In genomic region chr19:3914199-3914598, GRCh38 we compare ENCODE assay signal across 1 cellular context.
TF ChIP-seq lines count a peak whose summit lies in the region.

No MANE protein-coding gene starts in this region.

TF ChIP-seq in K562, 482 proteins besides CTCF, POLR2A, EP300 and RAD21 (continued from another document and continues in another):
- TF ChIP-seq CREB3L1 (IDR thresholded peaks at IDR 0.05; ENCODE audit: borderline replicate concordance, low read depth) (peak; percentile 73; the same call in 1 of the 2 replicates), TCF7 (IDR thresholded peaks at IDR 0.05; ENCODE audit: borderline replicate concordance) (no peak), ZNF280A (IDR thresholded peaks at IDR 0.05; ENCODE audit: low read depth, partially characterized antibody) (no peak), ARID3A (IDR thresholded peaks at IDR 0.05; ENCODE audit: borderline replicate concordance, low read depth, low read length) (no peak), PHF21A (IDR thresholded peaks at IDR 0.05; ENCODE audit: borderline replicate concordance, low read depth) (no peak), ZBTB1 (CRISPR knock-in tag; IDR thresholded peaks at IDR 0.05; ENCODE audit: borderline replicate concordance, low read depth) (no peak), NFYB (IDR thresholded peaks at IDR 0.05; ENCODE audit: extremely low read depth, insufficient read length) (no peak), FUS (optimal IDR thresholded peaks at IDR 0.05; ENCODE audit: low read depth, low read length) (no peak), PTTG1 (tag; IDR thresholded peaks at IDR 0.05; ENCODE audit: low read depth) (no peak), FOS (IDR thresholded peaks at IDR 0.05; ENCODE audit: extremely low read depth, insufficient read length) (no peak), MED1 (CRISPR knock-in tag; IDR thresholded peaks at IDR 0.05; ENCODE audit: borderline replicate concordance) (no peak), ARHGAP35 (IDR thresholded peaks at IDR 0.05; ENCODE audit: partially characterized antibody) (peak; percentile 83), SPI1 (IDR thresholded peaks at IDR 0.05; ENCODE audit: borderline replicate concordance, low read depth, low read length) (no peak), RBM22 (IDR thresholded peaks at IDR 0.05; ENCODE audit: low read depth, low read length, poor library complexity, severe bottlenecking) (no peak), SRSF3 (IDR thresholded peaks at IDR 0.05; ENCODE audit: insufficient read depth, low read length) (no peak), PHTF2 (CRISPR knock-in tag; IDR thresholded peaks at IDR 0.05) (no peak), ZBTB33 (CRISPR knock-in tag; IDR thresholded peaks at IDR 0.05) (no peak; the same call in 1 of the 2 replicates), ZFPM2 (CRISPR knock-in tag; IDR thresholded peaks at IDR 0.05) (no peak), PRDM10 (IDR thresholded peaks at IDR 0.05; ENCODE audit: partially characterized antibody) (no peak), NR1H2 (CRISPR knock-in tag; IDR thresholded peaks at IDR 0.05) (no peak), ZNF140 (CRISPR knock-in tag; IDR thresholded peaks at IDR 0.05) (no peak), HMBOX1 (IDR thresholded peaks at IDR 0.05) (no peak), ARID2 (IDR thresholded peaks at IDR 0.05) (no peak), ZNF324 (CRISPR knock-in tag; IDR thresholded peaks at IDR 0.05) (no peak), ZNF583 (CRISPR knock-in tag; IDR thresholded peaks at IDR 0.05) (no peak), MAFF (IDR thresholded peaks at IDR 0.05; ENCODE audit: low read length) (peak; percentile 39; the same call in 1 of the 2 replicates), ZNF23 (CRISPR knock-in tag; IDR thresholded peaks at IDR 0.05) (no peak), ZNF217 (CRISPR knock-in tag; IDR thresholded peaks at IDR 0.05) (no peak), LEF1 (IDR thresholded peaks at IDR 0.05) (no peak), HDAC1 (IDR thresholded peaks at IDR 0.05) (no peak), ZNF12 (CRISPR knock-in tag; IDR thresholded peaks at IDR 0.05) (no peak), RHOXF2B (CRISPR knock-in tag; conservative IDR thresholded peaks at IDR 0.05) (no peak)
- TF ChIP-seq, protein P1, sequence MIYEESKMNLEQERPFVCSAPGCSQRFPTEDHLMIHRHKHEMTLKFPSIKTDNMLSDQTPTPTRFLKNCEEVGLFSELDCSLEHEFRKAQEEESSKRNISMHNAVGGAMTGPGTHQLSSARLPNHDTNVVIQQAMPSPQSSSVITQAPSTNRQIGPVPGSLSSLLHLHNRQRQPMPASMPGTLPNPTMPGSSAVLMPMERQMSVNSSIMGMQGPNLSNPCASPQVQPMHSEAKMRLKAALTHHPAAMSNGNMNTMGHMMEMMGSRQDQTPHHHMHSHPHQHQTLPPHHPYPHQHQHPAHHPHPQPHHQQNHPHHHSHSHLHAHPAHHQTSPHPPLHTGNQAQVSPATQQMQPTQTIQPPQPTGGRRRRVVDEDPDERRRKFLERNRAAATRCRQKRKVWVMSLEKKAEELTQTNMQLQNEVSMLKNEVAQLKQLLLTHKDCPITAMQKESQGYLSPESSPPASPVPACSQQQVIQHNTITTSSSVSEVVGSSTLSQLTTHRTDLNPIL (CRISPR knock-in tag; IDR thresholded peaks at IDR 0.05): no peak
- TF ChIP-seq, protein P2, sequence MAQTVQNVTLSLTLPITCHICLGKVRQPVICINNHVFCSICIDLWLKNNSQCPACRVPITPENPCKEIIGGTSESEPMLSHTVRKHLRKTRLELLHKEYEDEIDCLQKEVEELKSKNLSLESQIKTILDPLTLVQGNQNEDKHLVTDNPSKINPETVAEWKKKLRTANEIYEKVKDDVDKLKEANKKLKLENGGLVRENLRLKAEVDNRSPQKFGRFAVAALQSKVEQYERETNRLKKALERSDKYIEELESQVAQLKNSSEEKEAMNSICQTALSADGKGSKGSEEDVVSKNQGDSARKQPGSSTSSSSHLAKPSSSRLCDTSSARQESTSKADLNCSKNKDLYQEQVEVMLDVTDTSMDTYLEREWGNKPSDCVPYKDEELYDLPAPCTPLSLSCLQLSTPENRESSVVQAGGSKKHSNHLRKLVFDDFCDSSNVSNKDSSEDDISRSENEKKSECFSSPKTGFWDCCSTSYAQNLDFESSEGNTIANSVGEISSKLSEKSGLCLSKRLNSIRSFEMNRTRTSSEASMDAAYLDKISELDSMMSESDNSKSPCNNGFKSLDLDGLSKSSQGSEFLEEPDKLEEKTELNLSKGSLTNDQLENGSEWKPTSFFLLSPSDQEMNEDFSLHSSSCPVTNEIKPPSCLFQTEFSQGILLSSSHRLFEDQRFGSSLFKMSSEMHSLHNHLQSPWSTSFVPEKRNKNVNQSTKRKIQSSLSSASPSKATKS (CRISPR knock-in tag; IDR thresholded peaks at IDR 0.05): no peak
- TF ChIP-seq, protein P3, sequence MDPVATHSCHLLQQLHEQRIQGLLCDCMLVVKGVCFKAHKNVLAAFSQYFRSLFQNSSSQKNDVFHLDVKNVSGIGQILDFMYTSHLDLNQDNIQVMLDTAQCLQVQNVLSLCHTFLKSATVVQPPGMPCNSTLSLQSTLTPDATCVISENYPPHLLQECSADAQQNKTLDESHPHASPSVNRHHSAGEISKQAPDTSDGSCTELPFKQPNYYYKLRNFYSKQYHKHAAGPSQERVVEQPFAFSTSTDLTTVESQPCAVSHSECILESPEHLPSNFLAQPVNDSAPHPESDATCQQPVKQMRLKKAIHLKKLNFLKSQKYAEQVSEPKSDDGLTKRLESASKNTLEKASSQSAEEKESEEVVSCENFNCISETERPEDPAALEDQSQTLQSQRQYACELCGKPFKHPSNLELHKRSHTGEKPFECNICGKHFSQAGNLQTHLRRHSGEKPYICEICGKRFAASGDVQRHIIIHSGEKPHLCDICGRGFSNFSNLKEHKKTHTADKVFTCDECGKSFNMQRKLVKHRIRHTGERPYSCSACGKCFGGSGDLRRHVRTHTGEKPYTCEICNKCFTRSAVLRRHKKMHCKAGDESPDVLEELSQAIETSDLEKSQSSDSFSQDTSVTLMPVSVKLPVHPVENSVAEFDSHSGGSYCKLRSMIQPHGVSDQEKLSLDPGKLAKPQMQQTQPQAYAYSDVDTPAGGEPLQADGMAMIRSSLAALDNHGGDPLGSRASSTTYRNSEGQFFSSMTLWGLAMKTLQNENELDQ (CRISPR knock-in tag; IDR thresholded peaks at IDR 0.05; ENCODE audit: borderline replicate concordance): no peak
